Comparison of ENCODE assay signal across 1 cellular context in genomic region chr15:56957812-56958406, GRCh38.
TF ChIP-seq lines count a peak whose summit lies in the region.

No MANE protein-coding gene starts in this region.

TF ChIP-seq in GM23338, 12 proteins besides CTCF, POLR2A, EP300 and RAD21 (continued from another document):
- TF ChIP-seq, protein P1, sequence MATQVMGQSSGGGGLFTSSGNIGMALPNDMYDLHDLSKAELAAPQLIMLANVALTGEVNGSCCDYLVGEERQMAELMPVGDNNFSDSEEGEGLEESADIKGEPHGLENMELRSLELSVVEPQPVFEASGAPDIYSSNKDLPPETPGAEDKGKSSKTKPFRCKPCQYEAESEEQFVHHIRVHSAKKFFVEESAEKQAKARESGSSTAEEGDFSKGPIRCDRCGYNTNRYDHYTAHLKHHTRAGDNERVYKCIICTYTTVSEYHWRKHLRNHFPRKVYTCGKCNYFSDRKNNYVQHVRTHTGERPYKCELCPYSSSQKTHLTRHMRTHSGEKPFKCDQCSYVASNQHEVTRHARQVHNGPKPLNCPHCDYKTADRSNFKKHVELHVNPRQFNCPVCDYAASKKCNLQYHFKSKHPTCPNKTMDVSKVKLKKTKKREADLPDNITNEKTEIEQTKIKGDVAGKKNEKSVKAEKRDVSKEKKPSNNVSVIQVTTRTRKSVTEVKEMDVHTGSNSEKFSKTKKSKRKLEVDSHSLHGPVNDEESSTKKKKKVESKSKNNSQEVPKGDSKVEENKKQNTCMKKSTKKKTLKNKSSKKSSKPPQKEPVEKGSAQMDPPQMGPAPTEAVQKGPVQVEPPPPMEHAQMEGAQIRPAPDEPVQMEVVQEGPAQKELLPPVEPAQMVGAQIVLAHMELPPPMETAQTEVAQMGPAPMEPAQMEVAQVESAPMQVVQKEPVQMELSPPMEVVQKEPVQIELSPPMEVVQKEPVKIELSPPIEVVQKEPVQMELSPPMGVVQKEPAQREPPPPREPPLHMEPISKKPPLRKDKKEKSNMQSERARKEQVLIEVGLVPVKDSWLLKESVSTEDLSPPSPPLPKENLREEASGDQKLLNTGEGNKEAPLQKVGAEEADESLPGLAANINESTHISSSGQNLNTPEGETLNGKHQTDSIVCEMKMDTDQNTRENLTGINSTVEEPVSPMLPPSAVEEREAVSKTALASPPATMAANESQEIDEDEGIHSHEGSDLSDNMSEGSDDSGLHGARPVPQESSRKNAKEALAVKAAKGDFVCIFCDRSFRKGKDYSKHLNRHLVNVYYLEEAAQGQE (IDR thresholded peaks at IDR 0.05; ENCODE audit: unreplicated experiment), result no peak
- TF ChIP-seq ZNF114 (CRISPR knock-in tag; IDR thresholded peaks at IDR 0.05), result no peak
TF ChIP-seq in GM23338: peak in this region for 0.
